ENCODE assay signal across 1 cellular context in the genomic region with DNA sequence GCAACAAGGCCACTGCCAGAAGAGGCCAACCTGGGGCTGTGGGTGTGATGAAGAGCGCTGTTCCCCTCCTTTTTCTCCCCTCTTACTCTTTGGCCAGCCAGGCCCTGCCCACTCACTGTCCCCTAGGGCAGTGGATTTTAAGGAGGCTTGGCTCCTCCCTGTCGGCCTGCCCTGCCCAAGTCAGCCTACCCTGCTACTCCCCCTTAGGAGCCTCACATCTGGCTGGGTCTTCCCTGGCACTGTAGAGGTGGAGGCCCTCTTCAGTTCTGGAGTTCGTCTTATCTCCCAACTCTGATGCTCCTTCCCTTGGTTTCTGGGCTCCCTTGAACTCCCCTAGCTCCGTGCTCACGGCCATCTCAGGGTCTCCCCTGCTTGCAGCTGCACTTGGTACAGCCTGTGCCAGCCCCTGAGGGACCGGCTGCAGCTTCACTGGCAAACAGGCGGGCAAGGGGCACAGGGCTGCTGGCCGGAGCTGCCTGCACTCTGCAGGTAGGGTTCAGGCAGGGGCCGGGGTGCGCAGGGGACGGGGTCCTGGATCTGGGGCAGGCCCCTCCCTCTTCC.
TF ChIP-seq lines count a peak whose summit lies in the region.

No MANE protein-coding gene starts in this region.

TF ChIP-seq in HEK293T, 16 proteins besides CTCF, POLR2A, EP300 and RAD21:
- TF ChIP-seq SP1 (IDR thresholded peaks at IDR 0.05) (no peak), ZNF384 (IDR thresholded peaks at IDR 0.05) (no peak), NFRKB (IDR thresholded peaks at IDR 0.05) (no peak), LEF1 (IDR thresholded peaks at IDR 0.05; ENCODE audit: borderline replicate concordance) (no peak), SUZ12 (IDR thresholded peaks at IDR 0.05) (no peak), BHLHE40 (IDR thresholded peaks at IDR 0.05; ENCODE audit: borderline replicate concordance) (no peak), HDGF (IDR thresholded peaks at IDR 0.05; ENCODE audit: borderline replicate concordance) (no peak), ARNT (IDR thresholded peaks at IDR 0.05) (no peak), L3MBTL2 (conservative IDR thresholded peaks at IDR 0.05) (no peak), FOXK2 (IDR thresholded peaks at IDR 0.05) (no peak), TARDBP (IDR thresholded peaks at IDR 0.05) (no peak), ELF4 (IDR thresholded peaks at IDR 0.05) (no peak)
